Comparison of ENCODE assay signal across 8 cellular contexts in genomic region chr3:3893590-3893989, GRCh38.
"Had no signal": no experiment of that assay in that cellular context is flagged by ENCODE, and none has a peak within 500 bp of the region (broad histone marks: within the 10 kb centered on the region; RNA-seq: fewer than 3 reads in every experiment).

No MANE protein-coding gene starts in this region.

- H3K4me3 Mint-ChIP-seq: HFFc6 had no signal

- H3K9ac ChIP-seq: GM23248 had no signal

- H3K27ac Mint-ChIP-seq: HFFc6 had no signal

- H3K9me3 ChIP-seq: HAP-1 had no signal

- H2AFZ ChIP-seq: GM23248 had no signal

- DNase-seq: GM23248, GOT3, H7, HFFc6, IMR-90 had no signal

- ATAC-seq: HCT116, K562 had no signal

- H3K4me3 ChIP-seq: GM23248, HAP-1, K562 had no signal

- H3K36me3 ChIP-seq: HAP-1 had no signal

- H3K27ac ChIP-seq: GM23248 had no signal
